ENCODE assay signal across 1 cellular context in the genomic region with DNA sequence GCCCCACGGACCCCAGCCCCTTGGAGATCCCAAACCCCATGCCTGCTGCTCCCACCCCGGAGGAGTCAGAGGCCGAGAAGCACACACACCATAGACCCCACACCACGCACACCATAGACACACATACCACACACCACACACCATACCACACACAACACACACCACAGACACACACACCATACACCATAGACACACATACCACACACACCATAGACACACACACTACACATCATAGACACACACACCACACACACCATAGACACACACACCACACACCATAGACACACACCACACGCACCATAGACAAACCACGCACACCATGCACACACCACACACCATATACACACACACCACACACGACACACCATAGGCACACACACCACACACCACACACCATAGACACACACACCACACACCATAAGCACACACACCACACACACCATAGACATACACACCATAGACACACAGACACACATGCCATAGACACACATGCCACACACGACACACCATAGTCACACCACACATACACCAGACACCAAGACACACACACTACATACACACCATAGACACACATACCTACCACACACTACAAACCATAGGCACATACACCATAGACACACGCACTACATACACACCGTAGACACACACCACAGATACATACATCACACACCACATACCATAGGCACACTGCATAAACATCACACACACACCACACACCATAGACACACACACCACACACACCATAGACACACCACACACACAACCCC.
TF ChIP-seq lines count a peak whose summit lies in the region.

No MANE protein-coding gene starts in this region.

TF ChIP-seq in HEK293, 187 proteins besides CTCF, POLR2A, EP300 and RAD21 (continued from another document):
- no peak for TF ChIP-seq ZNF274 (IDR thresholded peaks at IDR 0.05; ENCODE audit: low read length)
- 0 out of 2 replicates have a peak, but pooled peaks have one; percentile 23 for TF ChIP-seq ZNF274 (tag by site-specific recombination; IDR thresholded peaks at IDR 0.05; ENCODE audit: borderline replicate concordance)
- no peak for TF ChIP-seq ZBTB17 (tag by site-specific recombination; IDR thresholded peaks at IDR 0.05)
- TF ChIP-seq, protein P1, sequence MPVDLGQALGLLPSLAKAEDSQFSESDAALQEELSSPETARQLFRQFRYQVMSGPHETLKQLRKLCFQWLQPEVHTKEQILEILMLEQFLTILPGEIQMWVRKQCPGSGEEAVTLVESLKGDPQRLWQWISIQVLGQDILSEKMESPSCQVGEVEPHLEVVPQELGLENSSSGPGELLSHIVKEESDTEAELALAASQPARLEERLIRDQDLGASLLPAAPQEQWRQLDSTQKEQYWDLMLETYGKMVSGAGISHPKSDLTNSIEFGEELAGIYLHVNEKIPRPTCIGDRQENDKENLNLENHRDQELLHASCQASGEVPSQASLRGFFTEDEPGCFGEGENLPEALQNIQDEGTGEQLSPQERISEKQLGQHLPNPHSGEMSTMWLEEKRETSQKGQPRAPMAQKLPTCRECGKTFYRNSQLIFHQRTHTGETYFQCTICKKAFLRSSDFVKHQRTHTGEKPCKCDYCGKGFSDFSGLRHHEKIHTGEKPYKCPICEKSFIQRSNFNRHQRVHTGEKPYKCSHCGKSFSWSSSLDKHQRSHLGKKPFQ (tag by site-specific recombination; IDR thresholded peaks at IDR 0.05) = peak; percentile 72
- peak; percentile 57; the same call in 1 of the 2 replicates for TF ChIP-seq ZNF707 (tag by site-specific recombination; IDR thresholded peaks at IDR 0.05)
- 0 out of 2 replicates have a peak, but pooled peaks have one; percentile 8 for TF ChIP-seq ZNF776 (tag by site-specific recombination; IDR thresholded peaks at IDR 0.05; ENCODE audit: borderline replicate concordance)
- TF ChIP-seq, protein P2, sequence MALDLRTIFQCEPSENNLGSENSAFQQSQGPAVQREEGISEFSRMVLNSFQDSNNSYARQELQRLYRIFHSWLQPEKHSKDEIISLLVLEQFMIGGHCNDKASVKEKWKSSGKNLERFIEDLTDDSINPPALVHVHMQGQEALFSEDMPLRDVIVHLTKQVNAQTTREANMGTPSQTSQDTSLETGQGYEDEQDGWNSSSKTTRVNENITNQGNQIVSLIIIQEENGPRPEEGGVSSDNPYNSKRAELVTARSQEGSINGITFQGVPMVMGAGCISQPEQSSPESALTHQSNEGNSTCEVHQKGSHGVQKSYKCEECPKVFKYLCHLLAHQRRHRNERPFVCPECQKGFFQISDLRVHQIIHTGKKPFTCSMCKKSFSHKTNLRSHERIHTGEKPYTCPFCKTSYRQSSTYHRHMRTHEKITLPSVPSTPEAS (tag by site-specific recombination; IDR thresholded peaks at IDR 0.05) = 0 out of 2 replicates have a peak, but pooled peaks have one; percentile 7
- no peak for TF ChIP-seq ZNF621 (tag by site-specific recombination; IDR thresholded peaks at IDR 0.05)
- TF ChIP-seq ZNF830 (tag by site-specific recombination; IDR thresholded peaks at IDR 0.05; ENCODE audit: low read depth) = no peak
